ENCODE assay signal across 18 cellular contexts in genomic region chr10:128811943-128812342, GRCh38.
"Had no signal": no experiment of that assay in that cellular context is flagged by ENCODE, and none has a peak within 500 bp of the region (broad histone marks: within the 10 kb centered on the region; RNA-seq: fewer than 3 reads in every experiment).

No MANE protein-coding gene starts in this region.

- H3K27ac Mint-ChIP-seq: effector memory CD8-positive, alpha-beta T cell; natural killer cell; stimulated activated naive B cell treated with anti-CD40 and anti-IgM and Interleukin-4, amounts not matched to agents 10 μg/mL and 1 μg/mL and 100 μg/mL, for 72 hours; stimulated activated naive CD8-positive, alpha-beta T cell treated with anti-CD3 and anti-CD28 coated beads, Interleukin-15, Interleukin-2, amounts not matched to agents 100 ng/mL and 50 ng/mL, for 24 hours had no signal

- H3K27ac ChIP-seq: left lung, lower lobe of right lung, pancreas, thoracic aorta, tibial nerve, upper lobe of left lung had no signal

- ATAC-seq: effector memory CD8-positive, alpha-beta T cell; left lung; lower lobe of right lung; natural killer cell; pancreas; stimulated activated naive B cell treated with anti-CD40 and anti-IgM and Interleukin-4, amounts not matched to agents 10 μg/mL and 1 μg/mL and 100 μg/mL, for 72 hours had no signal

- H3K27me3 ChIP-seq: pancreas, tibial nerve, upper lobe of left lung had no signal

- DNase-seq: cerebellar nuclear complex; cortex of kidney; effector memory CD8-positive, alpha-beta T cell; erythroblast; kidney; left lung; lower lobe of right lung; natural killer cell; occipital lobe; pancreas; small intestine; stimulated activated CD4-positive, alpha-beta T cell treated with anti-CD3 and anti-CD28 coated beads, Interleukin-15, amount 100 ng/mL, for 24 hours; stimulated activated CD4-positive, alpha-beta T cell treated with anti-CD3 and anti-CD28 coated beads, Interleukin-2, amount 100 ng/mL, for 48 hours; stimulated activated naive B cell treated with anti-CD40 and anti-IgM and Interleukin-4, amounts not matched to agents 10 μg/mL and 1 μg/mL and 100 μg/mL, for 72 hours; upper lobe of left lung had no signal

- H3K4me3 ChIP-seq: left lung, lower lobe of right lung, pancreas, thoracic aorta, tibial nerve, upper lobe of left lung had no signal

- H3K4me1 Mint-ChIP-seq: natural killer cell; stimulated activated naive B cell treated with anti-CD40 and anti-IgM and Interleukin-4, amounts not matched to agents 10 μg/mL and 1 μg/mL and 100 μg/mL, for 72 hours had no signal

- H3K4me3 Mint-ChIP-seq: effector memory CD8-positive, alpha-beta T cell; natural killer cell; stimulated activated naive B cell treated with anti-CD40 and anti-IgM and Interleukin-4, amounts not matched to agents 10 μg/mL and 1 μg/mL and 100 μg/mL, for 72 hours; stimulated activated naive CD8-positive, alpha-beta T cell treated with anti-CD3 and anti-CD28 coated beads, Interleukin-15, Interleukin-2, amounts not matched to agents 100 ng/mL and 50 ng/mL, for 24 hours had no signal

- H3K36me3 Mint-ChIP-seq: natural killer cell; stimulated activated naive B cell treated with anti-CD40 and anti-IgM and Interleukin-4, amounts not matched to agents 10 μg/mL and 1 μg/mL and 100 μg/mL, for 72 hours had no signal

- H3K4me1 ChIP-seq: left lung, lower lobe of right lung, pancreas, tibial nerve, upper lobe of left lung had no signal

- H3K9me3 ChIP-seq: left lung, lower lobe of right lung, pancreas, thoracic aorta, tibial nerve, upper lobe of left lung had no signal

- H3K36me3 ChIP-seq: left lung, lower lobe of right lung, pancreas, thoracic aorta, tibial nerve, upper lobe of left lung had no signal

- H3K9me3 Mint-ChIP-seq: stimulated activated naive CD8-positive, alpha-beta T cell treated with anti-CD3 and anti-CD28 coated beads, Interleukin-15, Interleukin-2, amounts not matched to agents 100 ng/mL and 50 ng/mL, for 24 hours had no signal
